ENCODE assay signal across 8 cellular contexts in the genomic region with DNA sequence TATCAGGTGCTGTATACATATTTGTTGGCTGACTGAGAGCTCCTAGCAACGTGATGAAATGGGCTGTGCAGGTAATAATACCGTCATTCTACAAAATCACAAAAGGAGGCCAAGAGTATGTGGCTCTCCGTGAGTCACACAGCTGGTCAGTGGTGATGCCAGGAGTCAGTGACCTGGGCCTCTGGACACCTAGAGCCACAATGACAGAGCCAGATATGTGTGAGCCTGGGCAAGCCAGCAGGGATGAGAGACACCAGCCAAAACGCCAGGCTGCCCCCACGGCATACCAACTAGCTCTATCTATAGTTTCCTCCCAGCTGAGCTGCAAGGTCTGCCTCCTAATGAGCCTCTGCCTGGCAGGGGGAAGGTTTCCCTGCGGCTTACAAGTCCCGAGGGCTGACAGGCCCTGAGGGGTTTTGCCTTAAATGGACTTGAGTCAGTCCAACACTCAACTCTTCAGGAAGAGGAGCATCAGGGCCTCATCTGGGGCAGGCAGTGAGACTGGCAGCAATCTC.
A peak's percentile ranks its signal among the peaks of the same experiment; 100 is the strongest.
DNase-seq lines count a peak whose midpoint lies in the region; ATAC-seq and TF ChIP-seq lines count a peak whose summit lies in the region.

No MANE protein-coding gene starts in this region.

- peaks cover 36% of the 10 kb centered on the region in 2 donors for H3K4me1 Mint-ChIP-seq in effector memory CD8-positive, alpha-beta T cell (ENCODE audit: low read depth in 2 of 2)

- peak overlapping the region; percentile 53 for H3K4me2 ChIP-seq in OCI-LY7 (ENCODE audit: low read length)
- no peak overlapping the region for H3K4me2 ChIP-seq in osteoblast (ENCODE audit: insufficient read depth, low read length)

- DNase-seq in NCI-H1417 (lab: John Stamatoyannopoulos, UW) = peak in 2 of 3 experiments; percentile 20 to 36
- no peak for DNase-seq in NCI-H1417 treated with DMSO at 0.1 percent for 48 hours (lab: John Stamatoyannopoulos, UW)
- no peak for DNase-seq in OCI-LY7 (ENCODE audit: low spot score)
- no peak for DNase-seq in effector memory CD8-positive, alpha-beta T cell
- DNase-seq in osteoblast (ENCODE audit: insufficient read length, low spot score, missing footprints) = peak; percentile 69
- DNase-seq in NCI-H1930 (lab: John Stamatoyannopoulos, UW) = no peak

- TF ChIP-seq CTCF in OCI-LY7 (conservative IDR thresholded peaks at IDR 0.05; ENCODE audit: low read length) (no peak), osteoblast (IDR thresholded peaks at IDR 0.05; ENCODE audit: extremely low read depth, low read depth, low read length) (no peak)

- H4K20me1 ChIP-seq in OCI-LY7 (ENCODE audit: insufficient read depth, low read length) (no peaks in the 10 kb centered on the region), osteoblast (ENCODE audit: insufficient read depth, low read length) (no peaks in the 10 kb centered on the region)

- H3K27ac Mint-ChIP-seq in effector memory CD8-positive, alpha-beta T cell = peak overlapping the region; percentile 84 to 88

- H3K36me3 Mint-ChIP-seq in effector memory CD8-positive, alpha-beta T cell (ENCODE audit: insufficient read depth) = peaks cover 12% of the 10 kb centered on the region

- peak overlapping the region; percentile 38; the same call in 1 of the 2 replicates for H2AFZ ChIP-seq in OCI-LY7 (ENCODE audit: low read length)
- peak overlapping the region; percentile 81 for H2AFZ ChIP-seq in osteoblast (ENCODE audit: low read length)

- H3K9me2 ChIP-seq in OCI-LY7 (ENCODE audit: insufficient read depth, low read length) = no peaks in the 10 kb centered on the region

- BruUV-seq in OCI-LY7 (replicated peaks; lab: Mats Ljungman, UMichigan) = no TSS peak

- CTCF ChIA-PET in OCI-LY7 (lab: Charles Lee; ENCODE audit: unreplicated experiment) = interaction anchor here (0.8 to 4.1 kb wide), 4 partner anchors 9 to 154 kb away, joined by 3 to 43 read pairs (median 16); no protein-coding TSS in a partner anchor

- peaks cover 45% of the 10 kb centered on the region for H3K4me1 ChIP-seq in OCI-LY7 (ENCODE audit: insufficient read depth, low read length, poor library complexity, severe bottlenecking)
- peaks cover 24% of the 10 kb centered on the region for H3K4me1 ChIP-seq in osteoblast (ENCODE audit: insufficient read depth, low read length)

- H3K27ac ChIP-seq in OCI-LY7 (ENCODE audit: low read depth, low read length, poor library complexity, severe bottlenecking) (no peak overlapping the region), osteoblast (ENCODE audit: low read depth, low read length) (no peak overlapping the region)

- no peaks in the 10 kb centered on the region for H3K9me3 ChIP-seq in OCI-LY7 (ENCODE audit: low read length)
- no peaks in the 10 kb centered on the region for H3K9me3 ChIP-seq in osteoblast (ENCODE audit: low read depth, low read length)

- intact Hi-C loops in OCI-LY7 (cut with micrococcal nuclease; ENCODE audit: unreplicated experiment) = loop anchor here (5.0 to 10.0 kb wide), 2 partner anchors 406 to 438 kb away; partner anchors contain the start of gene PIM1

- H3K27me3 Mint-ChIP-seq in effector memory CD8-positive, alpha-beta T cell = no peaks in the 10 kb centered on the region

- H3K27me3 ChIP-seq in osteoblast (ENCODE audit: insufficient read depth, low read length) = no peaks in the 10 kb centered on the region

- H3K4me3 ChIP-seq in OCI-LY7 (ENCODE audit: low read depth, low read length, poor library complexity, severe bottlenecking) (no peak overlapping the region), osteoblast (ENCODE audit: insufficient read depth, low read length) (no peak overlapping the region)

- H3K9me3 Mint-ChIP-seq in effector memory CD8-positive, alpha-beta T cell = no peaks in the 10 kb centered on the region

- H3K79me2 ChIP-seq in OCI-LY7 (ENCODE audit: insufficient read depth, low read depth, low read length) (no peaks in the 10 kb centered on the region), osteoblast (ENCODE audit: insufficient read depth, low read length) (no peaks in the 10 kb centered on the region)

- no peaks in the 10 kb centered on the region for H3K36me3 ChIP-seq in OCI-LY7 (ENCODE audit: insufficient read depth, low read length)
- no peaks in the 10 kb centered on the region for H3K36me3 ChIP-seq in osteoblast (ENCODE audit: insufficient read depth, low read length)

- POLR2A ChIA-PET in OCI-LY7 (lab: Charles Lee) = interaction anchor here (1.2 to 2.8 kb wide), 3 partner anchors 8 to 12 kb away, joined by 3 to 9 read pairs (median 8); no protein-coding TSS in a partner anchor

- H3K4me3 Mint-ChIP-seq in effector memory CD8-positive, alpha-beta T cell = peak overlapping the region; percentile 21 to 69

- ATAC-seq in effector memory CD8-positive, alpha-beta T cell (replicated peaks) = no peak
- ATAC-seq in GM18502 (IDR thresholded peaks at IDR 0.05; ENCODE audit: poor library complexity, unreplicated experiment) = no peak
- ATAC-seq in HG03439 (IDR thresholded peaks at IDR 0.05; ENCODE audit: unreplicated experiment) = no peak

Comparison
In these comparisons a context has a peak if more than half of its experiments do, and no peak if none do; other contexts are left out.
1. DNase-seq: peak in NCI-H1417 (2 of 3) and osteoblast (single experiment); none in NCI-H1417 treated with DMSO at 0.1 percent for 48 hours (single experiment), OCI-LY7 (single experiment), effector memory CD8-positive, alpha-beta T cell (0 of 3) and NCI-H1930 (0 of 2).